Comparison of ENCODE assay signal across 16 cellular contexts in genomic region chr15:94097567-94097966, GRCh38.
"Had no signal": no experiment of that assay in that cellular context is flagged by ENCODE, and none has a peak within 500 bp of the region (broad histone marks: within the 10 kb centered on the region; RNA-seq: fewer than 3 reads in every experiment).

No MANE protein-coding gene starts in this region.

- H3K36me3 ChIP-seq: cardiac muscle cell, lower lobe of right lung had no signal

- H3K4me3 Mint-ChIP-seq: activated CD4-positive, alpha-beta memory T cell treated with anti-CD3 and anti-CD28 coated beads, Interleukin-2, amount 10 ng/mL, durations not matched to agents 7 days and 5 days; activated CD4-positive, alpha-beta T cell treated with anti-CD3 and anti-CD28 coated beads for 36 hours; activated naive CD8-positive, alpha-beta T cell treated with anti-CD3 and anti-CD28 coated beads, Interleukin-2, amount 10 ng/mL, durations not matched to agents 7 days and 5 days; naive B cell had no signal

- H3K27ac Mint-ChIP-seq: activated CD4-positive, alpha-beta memory T cell treated with anti-CD3 and anti-CD28 coated beads, Interleukin-2, amount 10 ng/mL, durations not matched to agents 7 days and 5 days; activated CD4-positive, alpha-beta T cell treated with anti-CD3 and anti-CD28 coated beads for 36 hours; activated naive CD8-positive, alpha-beta T cell treated with anti-CD3 and anti-CD28 coated beads, Interleukin-2, amount 10 ng/mL, durations not matched to agents 7 days and 5 days; naive B cell had no signal

- DNase-seq: activated CD4-positive, alpha-beta memory T cell treated with anti-CD3 and anti-CD28 coated beads, Interleukin-2, amount 10 ng/mL, durations not matched to agents 7 days and 5 days; activated CD4-positive, alpha-beta T cell treated with anti-CD3 and anti-CD28 coated beads for 36 hours; activated gamma-delta T cell; activated naive CD8-positive, alpha-beta T cell treated with anti-CD3 and anti-CD28 coated beads, Interleukin-2, amount 10 ng/mL, durations not matched to agents 7 days and 5 days; activated T-cell treated with anti-CD3 and anti-CD28 coated beads, Interleukin-2, amount 50 U/mL, for 48 hours; aorta; hippocampal formation; lower lobe of right lung; midbrain; naive B cell; right cardiac atrium; stimulated activated naive CD8-positive, alpha-beta T cell treated with anti-CD3 and anti-CD28 coated beads, Interleukin-15, Interleukin-2, amounts not matched to agents 100 U/mL and 50 U/mL, for 24 hours; T1000; testis had no signal

- H3K4me1 ChIP-seq: lower lobe of right lung, testis had no signal

- H3K27me3 ChIP-seq: testis had no signal

- H3K4me1 Mint-ChIP-seq: activated CD4-positive, alpha-beta memory T cell treated with anti-CD3 and anti-CD28 coated beads, Interleukin-2, amount 10 ng/mL, durations not matched to agents 7 days and 5 days; activated CD4-positive, alpha-beta T cell treated with anti-CD3 and anti-CD28 coated beads for 36 hours; activated naive CD8-positive, alpha-beta T cell treated with anti-CD3 and anti-CD28 coated beads, Interleukin-2, amount 10 ng/mL, durations not matched to agents 7 days and 5 days; naive B cell had no signal

- H3K9me3 ChIP-seq: lower lobe of right lung, testis had no signal

- H3K27ac ChIP-seq: cardiac muscle cell, lower lobe of right lung, testis, VCaP had no signal

- H3K36me3 Mint-ChIP-seq: activated naive CD8-positive, alpha-beta T cell treated with anti-CD3 and anti-CD28 coated beads, Interleukin-2, amount 10 ng/mL, durations not matched to agents 7 days and 5 days; naive B cell had no signal

- H3K4me3 ChIP-seq: cardiac muscle cell, lower lobe of right lung, testis had no signal

- H3K9me3 Mint-ChIP-seq: activated CD4-positive, alpha-beta memory T cell treated with anti-CD3 and anti-CD28 coated beads, Interleukin-2, amount 10 ng/mL, durations not matched to agents 7 days and 5 days; activated naive CD8-positive, alpha-beta T cell treated with anti-CD3 and anti-CD28 coated beads, Interleukin-2, amount 10 ng/mL, durations not matched to agents 7 days and 5 days had no signal
